Comparison of ENCODE assay signal across 13 cellular contexts in genomic region chr3:112638327-112639020, GRCh38. TPM values are rescaled to one million over a fixed set of nuclear protein-coding genes. Genes with fewer than 3 reads are reported as not detected.
DNase-seq lines count a peak whose midpoint lies in the region; ATAC-seq and TF ChIP-seq lines count a peak whose summit lies in the region.
"Had no signal": no experiment of that assay in that cellular context is flagged by ENCODE, and none has a peak within 500 bp of the region (broad histone marks: within the 10 kb centered on the region; RNA-seq: fewer than 3 reads in every experiment).

No MANE protein-coding gene starts in this region.

- no peaks in the 10 kb centered on the region for H3K36me3 Mint-ChIP-seq in brain

- H3K27ac Mint-ChIP-seq in brain, result peak overlapping the region in 4 of 5 experiments; percentile 10 to 94 (median 54)

- no peak for TF ChIP-seq POLR2A in gastrocnemius medialis (IDR thresholded peaks at IDR 0.05)

- H3K27me3 ChIP-seq in ACC112 (ENCODE audit: insufficient read depth, low read length), result no peaks in the 10 kb centered on the region
- H3K27me3 ChIP-seq in gastrocnemius medialis, result no peaks in the 10 kb centered on the region

- H3K27ac ChIP-seq in ACC112 (ENCODE audit: low read depth, low read length) (peak overlapping the region; percentile 96), gastrocnemius medialis (peak overlapping the region in 3 of 4 donors; percentile 21 to 48 (median 25))

- in situ Hi-C loops in gastrocnemius medialis (cut with MboI; ENCODE audit: low sequenced_read_pairs in 4 of 4), result no loop called here

- H3K27me3 Mint-ChIP-seq in brain, result no peaks in the 10 kb centered on the region

- H3K4me3 ChIP-seq in ACC112 (ENCODE audit: low read depth, low read length) (peak overlapping the region; percentile 84), gastrocnemius medialis (peak overlapping the region in 1 of 4 donors; percentile 5)

- H2AFZ ChIP-seq in ACC112 (ENCODE audit: low read length, unreplicated experiment), result no peak overlapping the region

- H3K4me3 Mint-ChIP-seq in brain, result peak overlapping the region in 4 of 5 experiments; percentile 63 to 86 (median 82)

- peak; percentile 73 for DNase-seq in left ventricle myocardium superior
- no peak for DNase-seq in gastrocnemius medialis
- no peak for DNase-seq in HT-29 (ENCODE audit: low spot score)
- DNase-seq in NCI-H146 treated with DMSO at 0.1 percent for 48 hours (lab: John Stamatoyannopoulos, UW; ENCODE audit: unreplicated experiment), result no peak
- DNase-seq in omental fat pad (ENCODE audit: low spot score), result no peak
- no peak for DNase-seq in activated CD4-positive, alpha-beta T cell treated with anti-CD3 and anti-CD28 coated beads, Interleukin-2, amount 50 U/mL, for 48 hours
- DNase-seq: activated CD4-positive, alpha-beta T cell treated with anti-CD3 and anti-CD28 coated beads for 1 hour; DMS79 treated with DMSO at 0.1 percent for 48 hours; NCI-H1436; NK-92 treated with Interleukin-12 subunit alpha and Interleukin-12 subunit beta, amount 100 ng/mL, for 24 hours had no signal

- no peaks in the 10 kb centered on the region for H3K9me3 ChIP-seq in gastrocnemius medialis

- H3K4me1 ChIP-seq in ACC112 (ENCODE audit: control insufficient read depth, insufficient read depth, low read length, unreplicated experiment) (peaks cover 40% of the 10 kb centered on the region), gastrocnemius medialis (peaks cover 15 to 22% of the 10 kb centered on the region in 2 donors)

- H3K79me2 ChIP-seq in ACC112 (ENCODE audit: control insufficient read depth, insufficient read depth, low read length, unreplicated experiment), result peaks cover 86% of the 10 kb centered on the region

- H3K4me1 Mint-ChIP-seq in brain, result peaks cover 29% of the 10 kb centered on the region

- peaks cover 3% of the 10 kb centered on the region; the same call in 1 of the 2 replicates for H3K36me3 ChIP-seq in ACC112 (ENCODE audit: insufficient read depth, low read length)
- H3K36me3 ChIP-seq in gastrocnemius medialis, result no peaks in the 10 kb centered on the region

- ATAC-seq in left ventricle myocardium superior (peak; percentile 32), gastrocnemius medialis (no peak), omental fat pad (ENCODE audit: low FRiP score) (no peak)
- ATAC-seq: left colon had no signal

- peaks cover 0 to 3% (median 0%) of the 10 kb centered on the region in 5 experiments for H3K9me3 Mint-ChIP-seq in brain

- intact Hi-C loops in left ventricle myocardium superior (cut with micrococcal nuclease) (no loop called here), gastrocnemius medialis (cut with DNase I; ENCODE audit: low total_unique reads) (no loop called here)

- TF ChIP-seq CTCF in brain (conservative IDR thresholded peaks at IDR 0.05), result no peak
- no peak for TF ChIP-seq CTCF in gastrocnemius medialis (IDR thresholded peaks at IDR 0.05 in 4 of 5, conservative IDR thresholded peaks at IDR 0.05 in 1 of 5)
- no peak for TF ChIP-seq CTCF in omental fat pad (IDR thresholded peaks at IDR 0.05)

RNA-seq across cellular contexts. Expression of gene CCDC80, which starts 2.5 kb away (rescaled TPM):
- polyA plus RNA-seq in brain (ENCODE audit: insufficient read depth, low read depth, low replicate concordance), result 3.2 TPM
- 80.0 TPM for total RNA-seq in left ventricle myocardium superior
- total RNA-seq in gastrocnemius medialis, result 10 to 100 TPM in 1 of 4 donors, 1 to 10 TPM in 2, under 1 TPM in 1; 0.63 to 13.5 (median 3.4) TPM
- total RNA-seq in HT-29 (2014; rRNA removed; shearing (Covaris generic)), result 0.29 and 0.41 TPM in 2 replicates
- 100 to 1,000 TPM in 3 of 4 donors, 10 to 100 TPM in 1; 42.9 to 278 (median 225) TPM for total RNA-seq in omental fat pad
